ENCODE assay signal across 34 cellular contexts in the genomic region with DNA sequence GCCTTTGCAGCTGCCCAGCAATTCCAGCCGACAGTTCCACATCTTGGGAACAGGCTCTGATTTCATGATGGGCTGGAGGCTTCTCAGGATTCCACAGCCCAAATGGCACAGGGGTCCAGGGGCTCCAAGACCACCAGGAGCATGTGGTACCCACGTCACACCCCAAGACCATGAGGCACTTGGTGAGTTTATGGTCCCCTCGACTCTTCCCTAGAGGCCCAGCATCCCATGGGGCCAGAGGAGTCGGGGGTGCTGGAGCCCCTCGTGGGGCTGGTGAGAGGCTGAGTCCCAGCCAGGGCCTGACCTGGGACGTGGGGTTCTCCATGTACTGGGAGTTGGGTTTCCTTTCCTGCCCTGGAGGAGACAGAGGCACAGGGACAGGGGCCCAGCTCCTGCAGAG. TPM values are rescaled to one million over a fixed set of nuclear protein-coding genes. Genes with fewer than 3 reads are reported as not detected.
"Had no signal": no experiment of that assay in that cellular context is flagged by ENCODE, and none has a peak within 500 bp of the region (broad histone marks: within the 10 kb centered on the region; RNA-seq: fewer than 3 reads in every experiment).

No MANE protein-coding gene starts in this region.

- ATAC-seq: foreskin keratinocyte; gastroesophageal sphincter; heart left ventricle; left cardiac atrium; left lung; naive thymus-derived CD8-positive, alpha-beta T cell; psoas muscle; right cardiac atrium; stimulated activated naive CD8-positive, alpha-beta T cell treated with anti-CD3 and anti-CD28 coated beads, Interleukin-15, Interleukin-2, amounts not matched to agents 100 U/mL and 50 U/mL, for 24 hours had no signal

- H3K36me3 ChIP-seq: esophagus muscularis mucosa, gastroesophageal sphincter, heart left ventricle, left lung, ovary, sigmoid colon, tibial artery had no signal

- H3K4me3 ChIP-seq: coronary artery, esophagus muscularis mucosa, gastroesophageal sphincter, heart left ventricle, hepatocyte, left lung, ovary, psoas muscle, sigmoid colon, testis, tibial artery had no signal

- H2AFZ ChIP-seq: hepatocyte had no signal

- H3K27ac Mint-ChIP-seq: nephron progenitor cell; stimulated activated memory B cell treated with anti-CD40 and anti-IgM and Interleukin-4, amounts not matched to agents 10 μg/mL and 1 μg/mL and 100 μg/mL, for 72 hours; type B pancreatic cell had no signal

- H3K4me3 Mint-ChIP-seq: nephron progenitor cell; stimulated activated memory B cell treated with anti-CD40 and anti-IgM and Interleukin-4, amounts not matched to agents 10 μg/mL and 1 μg/mL and 100 μg/mL, for 72 hours; type B pancreatic cell had no signal

- H3K4me1 ChIP-seq: esophagus muscularis mucosa, foreskin keratinocyte, gastroesophageal sphincter, heart left ventricle, left lung, psoas muscle, sigmoid colon, testis, tibial artery had no signal

- H3K9me3 ChIP-seq: esophagus muscularis mucosa, ovary, psoas muscle, sigmoid colon, testis, tibial artery had no signal

- H3K27ac ChIP-seq: coronary artery, esophagus muscularis mucosa, foreskin keratinocyte, gastroesophageal sphincter, heart left ventricle, hepatocyte, left lung, ovary, psoas muscle, sigmoid colon, testis, tibial artery had no signal

- H3K36me3 Mint-ChIP-seq: stimulated activated memory B cell treated with anti-CD40 and anti-IgM and Interleukin-4, amounts not matched to agents 10 μg/mL and 1 μg/mL and 100 μg/mL, for 72 hours; type B pancreatic cell had no signal

- H3K27me3 ChIP-seq: esophagus muscularis mucosa, foreskin keratinocyte, gastroesophageal sphincter, heart left ventricle, hepatocyte, left lung, ovary, sigmoid colon, testis, tibial artery had no signal

- DNase-seq: dermis blood vessel endothelial cell; foreskin keratinocyte; heart left ventricle; left cardiac atrium; mesenchymal stem cell; nephron progenitor cell; occipital lobe; ovary; psoas muscle; right cardiac atrium; sigmoid colon; stimulated activated CD4-positive, alpha-beta T cell treated with anti-CD3 and anti-CD28 coated beads, Interleukin-2, amount 100 ng/mL, for 24 hours; stimulated activated CD4-positive, alpha-beta T cell treated with anti-CD3 and anti-CD28 coated beads, Interleukin-4, amount 100 ng/mL, for 24 hours; stimulated activated naive CD8-positive, alpha-beta T cell treated with anti-CD3 and anti-CD28 coated beads, Interleukin-15, Interleukin-2, amounts not matched to agents 100 U/mL and 50 U/mL, for 24 hours; substantia nigra; testis; tibial artery had no signal

- H3K27me3 Mint-ChIP-seq: naive thymus-derived CD8-positive, alpha-beta T cell; type B pancreatic cell had no signal

- H3K4me2 ChIP-seq: hepatocyte had no signal

RNA-seq across cellular contexts. Expression of a gene that starts 10.1 kb away (rescaled TPM):
- total RNA-seq: dermis blood vessel endothelial cell; endothelial cell of umbilical vein; epithelial cell of proximal tubule; esophagus muscularis mucosa; fibroblast of lung; foreskin keratinocyte; gastroesophageal sphincter; heart left ventricle; hepatocyte; kidney epithelial cell; left cardiac atrium; left lung; lung microvascular endothelial cell; myocyte; naive thymus-derived CD8-positive, alpha-beta T cell; occipital lobe; ovary; psoas muscle; renal cortical epithelial cell; right cardiac atrium; sigmoid colon; skeletal muscle tissue; testis; urinary bladder had no signal
- polyA plus RNA-seq: endothelial cell of umbilical vein; fibroblast of lung; foreskin keratinocyte; heart left ventricle; naive thymus-derived CD8-positive, alpha-beta T cell; ovary; psoas muscle; right cardiac atrium; sigmoid colon; urinary bladder had no signal

RNA-seq across cellular contexts. Expression of a gene that starts 16.5 kb away (rescaled TPM):
- total RNA-seq: dermis blood vessel endothelial cell, endothelial cell of umbilical vein, epithelial cell of proximal tubule, esophagus muscularis mucosa, fibroblast of lung, foreskin keratinocyte, gastroesophageal sphincter, heart left ventricle, hepatocyte, kidney epithelial cell, left cardiac atrium, left lung, lung microvascular endothelial cell, myocyte, occipital lobe, ovary, psoas muscle, renal cortical epithelial cell, right cardiac atrium, sigmoid colon, skeletal muscle tissue, testis, urinary bladder had no signal
- polyA plus RNA-seq: endothelial cell of umbilical vein, fibroblast of lung, foreskin keratinocyte, heart left ventricle, hepatocyte, ovary, psoas muscle, right cardiac atrium, sigmoid colon, urinary bladder had no signal

RNA-seq across cellular contexts. Expression of a gene that starts 23.0 kb away (rescaled TPM):
- total RNA-seq: dermis blood vessel endothelial cell; endothelial cell of umbilical vein; epithelial cell of proximal tubule; esophagus muscularis mucosa; fibroblast of lung; foreskin keratinocyte; gastroesophageal sphincter; heart left ventricle; hepatocyte; kidney epithelial cell; left cardiac atrium; left lung; lung microvascular endothelial cell; myocyte; naive thymus-derived CD8-positive, alpha-beta T cell; occipital lobe; ovary; psoas muscle; renal cortical epithelial cell; right cardiac atrium; sigmoid colon; skeletal muscle tissue; testis; urinary bladder had no signal
- polyA plus RNA-seq: endothelial cell of umbilical vein, fibroblast of lung, foreskin keratinocyte, heart left ventricle, hepatocyte, ovary, psoas muscle, right cardiac atrium, sigmoid colon, urinary bladder had no signal

RNA-seq across cellular contexts. Expression of a gene that starts 25.0 kb away (rescaled TPM):
- total RNA-seq: dermis blood vessel endothelial cell; endothelial cell of umbilical vein; epithelial cell of proximal tubule; esophagus muscularis mucosa; fibroblast of lung; foreskin keratinocyte; gastroesophageal sphincter; heart left ventricle; hepatocyte; kidney epithelial cell; left cardiac atrium; left lung; lung microvascular endothelial cell; myocyte; naive thymus-derived CD8-positive, alpha-beta T cell; occipital lobe; ovary; psoas muscle; renal cortical epithelial cell; right cardiac atrium; sigmoid colon; skeletal muscle tissue; urinary bladder had no signal
- polyA plus RNA-seq: endothelial cell of umbilical vein; fibroblast of lung; foreskin keratinocyte; heart left ventricle; hepatocyte; naive thymus-derived CD8-positive, alpha-beta T cell; ovary; psoas muscle; right cardiac atrium; sigmoid colon; urinary bladder had no signal

RNA-seq across cellular contexts. Expression of a gene that starts 44.0 kb away (rescaled TPM):
- total RNA-seq: dermis blood vessel endothelial cell; endothelial cell of umbilical vein; esophagus muscularis mucosa; fibroblast of lung; gastroesophageal sphincter; heart left ventricle; hepatocyte; left cardiac atrium; left lung; lung microvascular endothelial cell; naive thymus-derived CD8-positive, alpha-beta T cell; occipital lobe; ovary; psoas muscle; renal cortical epithelial cell; right cardiac atrium; sigmoid colon; skeletal muscle tissue; urinary bladder had no signal
- polyA plus RNA-seq: endothelial cell of umbilical vein; fibroblast of lung; heart left ventricle; naive thymus-derived CD8-positive, alpha-beta T cell; ovary; psoas muscle; right cardiac atrium; sigmoid colon; urinary bladder had no signal
